ENCODE assay signal across 2 cellular contexts in genomic region chr1:30092051-30092858, GRCh38.
TF ChIP-seq lines count a peak whose summit lies in the region.

No MANE protein-coding gene starts in this region.

TF ChIP-seq in IMR-90, 13 proteins besides CTCF, POLR2A, EP300 and RAD21 (continued from another document):
- no peak for TF ChIP-seq ELK1 (IDR thresholded peaks at IDR 0.05; ENCODE audit: borderline replicate concordance, low read depth, low read length)
- TF ChIP-seq CHD1 (IDR thresholded peaks at IDR 0.05; ENCODE audit: low read depth, low read length), result no peak
- TF ChIP-seq FOS (IDR thresholded peaks at IDR 0.05; ENCODE audit: low read depth, low read length), result no peak
- TF ChIP-seq CEBPB (IDR thresholded peaks at IDR 0.05; ENCODE audit: low read depth, low read length), result 0 out of 2 replicates have a peak, but pooled peaks have one; percentile 16
- TF ChIP-seq BHLHE40 (IDR thresholded peaks at IDR 0.05; ENCODE audit: low read depth, low read length), result no peak

TF ChIP-seq in K562, 482 proteins besides CTCF, POLR2A, EP300 and RAD21 (continued from another document):
- TF ChIP-seq ZNF280A (IDR thresholded peaks at IDR 0.05; ENCODE audit: low read depth, partially characterized antibody), result peak; percentile 97
- no peak for TF ChIP-seq LEF1 (IDR thresholded peaks at IDR 0.05)
- TF ChIP-seq CBX3 (IDR thresholded peaks at IDR 0.05; ENCODE audit: borderline replicate concordance in 1 of 2, low read length in 2 of 2), result peak in 1 of 2 experiments; percentile 93; a peak in 2 of 3 replicates
- peak; percentile 53; the same call in 1 of the 2 replicates for TF ChIP-seq ZNF280B (CRISPR knock-in tag; IDR thresholded peaks at IDR 0.05)
- no peak for TF ChIP-seq PCBP1 (IDR thresholded peaks at IDR 0.05; ENCODE audit: low read depth, low read length, poor library complexity, severe bottlenecking)
- TF ChIP-seq NFRKB (IDR thresholded peaks at IDR 0.05; ENCODE audit: low read depth), result no peak
- 0 out of 2 replicates have a peak, but pooled peaks have one; percentile 58 for TF ChIP-seq CBX5 (IDR thresholded peaks at IDR 0.05; ENCODE audit: borderline replicate concordance, low read depth)
- no peak for TF ChIP-seq ZBTB7A (IDR thresholded peaks at IDR 0.05; ENCODE audit: borderline replicate concordance, control insufficient read depth, low read depth, low read length)
- no peak for TF ChIP-seq ETS1 (conservative IDR thresholded peaks at IDR 0.05; ENCODE audit: control insufficient read depth, low read depth, low read length)
- no peak for TF ChIP-seq NR2F6 (CRISPR knock-in tag; IDR thresholded peaks at IDR 0.05)
- TF ChIP-seq HNRNPL (IDR thresholded peaks at IDR 0.05; ENCODE audit: low read depth, low read length), result no peak
- TF ChIP-seq ELF2 (CRISPR knock-in tag; IDR thresholded peaks at IDR 0.05), result no peak
- no peak for TF ChIP-seq DMBX1 (CRISPR knock-in tag; IDR thresholded peaks at IDR 0.05; ENCODE audit: borderline replicate concordance)
- TF ChIP-seq CBX1 (IDR thresholded peaks at IDR 0.05; ENCODE audit: low read depth), result no peak
- 0 out of 2 replicates have a peak, but pooled peaks have one; percentile 82 for TF ChIP-seq XRCC3 (IDR thresholded peaks at IDR 0.05)
- no peak for TF ChIP-seq RB1 (IDR thresholded peaks at IDR 0.05; ENCODE audit: low read depth)
- no peak for TF ChIP-seq ARID4B (CRISPR knock-in tag; IDR thresholded peaks at IDR 0.05)
- TF ChIP-seq TAF7 (tag; IDR thresholded peaks at IDR 0.05), result no peak
- TF ChIP-seq BCOR (IDR thresholded peaks at IDR 0.05), result no peak
